ENCODE assay signal across 11 cellular contexts in the genomic region with DNA sequence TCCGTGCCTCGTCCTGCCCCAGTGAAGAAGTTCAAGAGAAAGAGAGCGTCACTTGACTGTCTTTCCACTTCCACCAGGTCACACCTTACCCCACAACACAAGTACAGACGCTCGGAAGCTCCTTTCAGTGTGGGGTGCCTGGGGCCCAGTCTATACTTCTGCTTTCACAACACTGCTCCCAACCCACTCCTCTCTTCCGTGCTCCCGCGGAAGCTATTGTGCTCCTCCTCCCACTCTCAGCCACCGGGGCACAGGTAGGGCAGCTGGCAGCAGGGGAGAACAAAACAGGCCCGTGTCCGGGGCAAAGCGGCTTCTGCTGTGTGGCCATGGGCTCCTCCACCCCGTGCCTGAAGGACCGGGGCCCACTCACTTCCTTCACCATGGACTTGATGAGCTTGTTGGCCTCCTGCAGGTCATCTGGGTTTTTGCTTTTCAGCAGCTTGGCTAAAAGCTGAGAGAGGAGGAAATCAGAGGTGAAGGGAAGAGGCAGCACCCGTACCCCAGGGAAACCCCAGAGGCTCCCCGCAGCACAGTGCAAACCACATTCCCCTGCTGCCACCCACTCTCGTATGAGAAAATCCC. TPM values are rescaled to one million over a fixed set of nuclear protein-coding genes. Genes with fewer than 3 reads are reported as not detected.
DNase-seq lines count a peak whose midpoint lies in the region; ATAC-seq lines count a peak whose summit lies in the region.
"Had no signal": no experiment of that assay in that cellular context is flagged by ENCODE, and none has a peak within 500 bp of the region (broad histone marks: within the 10 kb centered on the region; RNA-seq: fewer than 3 reads in every experiment).

No MANE protein-coding gene starts in this region.

- no peak overlapping the region for H3K4me3 Mint-ChIP-seq in activated CD8-positive, alpha-beta memory T cell treated with anti-CD3 and anti-CD28 coated beads, Interleukin-2, amount 10 ng/mL, durations not matched to agents 7 days and 5 days
- H3K4me3 Mint-ChIP-seq in stimulated activated memory B cell treated with anti-CD40 and anti-IgM and Interleukin-4, amounts not matched to agents 10 μg/mL and 1 μg/mL and 100 μg/mL, for 72 hours, result peak overlapping the region; percentile 56

- H3K36me3 Mint-ChIP-seq in activated CD8-positive, alpha-beta memory T cell treated with anti-CD3 and anti-CD28 coated beads, Interleukin-2, amount 10 ng/mL, durations not matched to agents 7 days and 5 days, result peaks cover 20% of the 10 kb centered on the region
- H3K36me3 Mint-ChIP-seq in stimulated activated memory B cell treated with anti-CD40 and anti-IgM and Interleukin-4, amounts not matched to agents 10 μg/mL and 1 μg/mL and 100 μg/mL, for 72 hours, result peaks cover 72% of the 10 kb centered on the region

- H3K4me1 Mint-ChIP-seq in activated CD8-positive, alpha-beta memory T cell treated with anti-CD3 and anti-CD28 coated beads, Interleukin-2, amount 10 ng/mL, durations not matched to agents 7 days and 5 days, result peaks cover 34% of the 10 kb centered on the region
- H3K4me1 Mint-ChIP-seq in stimulated activated memory B cell treated with anti-CD40 and anti-IgM and Interleukin-4, amounts not matched to agents 10 μg/mL and 1 μg/mL and 100 μg/mL, for 72 hours, result peaks cover 81% of the 10 kb centered on the region

- H3K9me3 Mint-ChIP-seq in activated CD8-positive, alpha-beta memory T cell treated with anti-CD3 and anti-CD28 coated beads, Interleukin-2, amount 10 ng/mL, durations not matched to agents 7 days and 5 days (ENCODE audit: low read depth), result no peaks in the 10 kb centered on the region
- no peaks in the 10 kb centered on the region for H3K9me3 Mint-ChIP-seq in stimulated activated memory B cell treated with anti-CD40 and anti-IgM and Interleukin-4, amounts not matched to agents 10 μg/mL and 1 μg/mL and 100 μg/mL, for 72 hours

- CTCF ChIA-PET in activated CD8-positive, alpha-beta memory T cell treated with anti-CD3 and anti-CD28 coated beads, Interleukin-2, amount 10 ng/mL, durations not matched to agents 7 days and 5 days (lab: Charles Lee), result interaction anchor here (0.7 to 4.0 kb wide), 11 partner anchors 8 to 281 kb away, joined by 3 to 33 read pairs (median 4); partner anchors contain the start of genes GGA3, MIF4GD and MRPS7

- peak overlapping the region; percentile 81 for H3K27ac Mint-ChIP-seq in activated CD8-positive, alpha-beta memory T cell treated with anti-CD3 and anti-CD28 coated beads, Interleukin-2, amount 10 ng/mL, durations not matched to agents 7 days and 5 days
- peak overlapping the region; percentile 95 for H3K27ac Mint-ChIP-seq in stimulated activated memory B cell treated with anti-CD40 and anti-IgM and Interleukin-4, amounts not matched to agents 10 μg/mL and 1 μg/mL and 100 μg/mL, for 72 hours

- peak; percentile 61 for DNase-seq in activated CD8-positive, alpha-beta memory T cell treated with anti-CD3 and anti-CD28 coated beads, Interleukin-2, amount 10 ng/mL, durations not matched to agents 7 days and 5 days
- no peak for DNase-seq in activated CD8-positive, alpha-beta memory T cell treated with anti-CD3 and anti-CD28 coated beads, Interleukin-2, amount 50 U/mL, for 4 hours
- peak in 4 of 5 donors; percentile 43 to 56 (median 47) for DNase-seq in T-helper 1 cell
- DNase-seq in central memory CD4-positive, alpha-beta T cell, result peak; percentile 84
- no peak for DNase-seq in AG20443 (ENCODE audit: low spot score)
- no peak for DNase-seq in HK-2 (ENCODE audit: unreplicated experiment)
- DNase-seq: activated CD4-positive, CD25-positive, alpha-beta regulatory T cell; NCI-H2029 treated with DMSO at 0.1 percent for 48 hours had no signal

- no peaks in the 10 kb centered on the region for H3K27me3 Mint-ChIP-seq in activated CD8-positive, alpha-beta memory T cell treated with anti-CD3 and anti-CD28 coated beads, Interleukin-2, amount 10 ng/mL, durations not matched to agents 7 days and 5 days
- H3K27me3 Mint-ChIP-seq in stimulated activated memory B cell treated with anti-CD40 and anti-IgM and Interleukin-4, amounts not matched to agents 10 μg/mL and 1 μg/mL and 100 μg/mL, for 72 hours, result no peaks in the 10 kb centered on the region

- ATAC-seq in activated CD8-positive, alpha-beta memory T cell treated with anti-CD3 and anti-CD28 coated beads, Interleukin-2, amount 10 ng/mL, durations not matched to agents 7 days and 5 days, result peak; percentile 59
- ATAC-seq in stimulated activated memory B cell treated with anti-CD40 and anti-IgM and Interleukin-4, amounts not matched to agents 10 μg/mL and 1 μg/mL and 100 μg/mL, for 72 hours, result peak; percentile 91
- ATAC-seq in HG03095 (IDR thresholded peaks at IDR 0.05; ENCODE audit: unreplicated experiment), result no peak
- ATAC-seq: left lobe of liver had no signal

RNA-seq across cellular contexts. Expression of gene GGA3, which starts 18.9 kb away (rescaled TPM):
- 10 to 100 TPM; 84.6 to 90.2 TPM for total RNA-seq in activated CD8-positive, alpha-beta memory T cell treated with anti-CD3 and anti-CD28 coated beads, Interleukin-2, amount 10 ng/mL, durations not matched to agents 7 days and 5 days

RNA-seq across cellular contexts. Expression of gene MRPS7, which starts 19.1 kb away (rescaled TPM):
- 10 to 100 TPM; 49.5 to 56.9 TPM for total RNA-seq in activated CD8-positive, alpha-beta memory T cell treated with anti-CD3 and anti-CD28 coated beads, Interleukin-2, amount 10 ng/mL, durations not matched to agents 7 days and 5 days

RNA-seq across cellular contexts. Expression of gene MIF4GD, which starts 28.5 kb away (rescaled TPM):
- 10 to 100 TPM; 56.9 to 58.5 TPM for total RNA-seq in activated CD8-positive, alpha-beta memory T cell treated with anti-CD3 and anti-CD28 coated beads, Interleukin-2, amount 10 ng/mL, durations not matched to agents 7 days and 5 days

RNA-seq across cellular contexts. Expression of gene NUP85, which starts 37.1 kb away (rescaled TPM):
- total RNA-seq in activated CD8-positive, alpha-beta memory T cell treated with anti-CD3 and anti-CD28 coated beads, Interleukin-2, amount 10 ng/mL, durations not matched to agents 7 days and 5 days, result 100 to 1,000 TPM; 164 to 176 TPM

RNA-seq across cellular contexts. Expression of gene SLC25A19, which starts 46.7 kb away (rescaled TPM):
- total RNA-seq in activated CD8-positive, alpha-beta memory T cell treated with anti-CD3 and anti-CD28 coated beads, Interleukin-2, amount 10 ng/mL, durations not matched to agents 7 days and 5 days, result 10 to 100 TPM; 46.3 to 66.4 TPM

Comparison
In these comparisons a context has a peak if more than half of its experiments do, and no peak if none do; other contexts are left out.
1. DNase-seq: peak in activated CD8-positive, alpha-beta memory T cell treated with anti-CD3 and anti-CD28 coated beads, Interleukin-2, amount 10 ng/mL, durations not matched to agents 7 days and 5 days (single experiment), T-helper 1 cell (4 of 5) and central memory CD4-positive, alpha-beta T cell (single experiment); none in activated CD8-positive, alpha-beta memory T cell treated with anti-CD3 and anti-CD28 coated beads, Interleukin-2, amount 50 U/mL, for 4 hours (single experiment), AG20443 (single experiment) and HK-2 (single experiment).